ENCODE assay signal across 8 cellular contexts in the genomic region with DNA sequence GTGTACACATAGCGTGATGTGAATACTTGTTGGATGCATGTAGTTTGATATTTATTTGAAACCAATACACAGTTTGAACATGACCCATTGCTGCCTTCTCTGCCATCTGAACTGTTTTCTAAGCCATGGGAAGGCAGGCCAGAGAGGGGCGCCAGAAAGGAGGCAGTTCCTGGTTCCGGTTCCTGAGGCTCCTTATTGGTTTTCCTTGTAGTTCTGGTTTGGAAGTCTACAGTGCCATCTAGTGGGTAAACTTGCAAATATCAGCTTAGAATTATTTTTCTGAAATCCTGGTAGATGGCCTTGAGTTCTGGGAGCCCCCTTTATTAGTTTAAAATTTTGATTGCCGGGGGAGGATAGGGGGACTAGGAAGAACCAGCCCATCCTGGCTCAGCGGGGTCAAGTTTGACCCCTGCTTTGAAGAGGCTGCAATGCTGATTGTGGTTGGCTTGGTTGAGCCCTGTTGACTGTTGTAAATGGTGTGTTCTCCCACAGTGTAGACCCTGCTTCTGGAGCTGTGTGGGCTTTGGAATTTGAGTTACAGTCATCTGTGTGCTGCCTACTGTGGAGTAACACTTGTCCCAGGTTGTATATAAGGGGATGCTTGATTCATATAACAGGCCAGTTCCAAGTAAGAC. TPM values are rescaled to one million over a fixed set of nuclear protein-coding genes. Genes with fewer than 3 reads are reported as not detected.
DNase-seq lines count a peak whose midpoint lies in the region; ATAC-seq and TF ChIP-seq lines count a peak whose summit lies in the region.

No MANE protein-coding gene starts in this region.

- H2BK15ac ChIP-seq in H9 (ENCODE audit: low read depth, low read length) = no peak overlapping the region

- intact Hi-C loops in CD14-positive monocyte (cut with micrococcal nuclease) = loop anchor here (2.0 to 5.0 kb wide), 4 partner anchors 72 to 176 kb away; no protein-coding TSS in a partner anchor

- H2BK12ac ChIP-seq in H9 (ENCODE audit: insufficient read length, low read depth, low read length) = no peak overlapping the region

- peak overlapping the region; percentile 54 to 83 for H3K4me3 Mint-ChIP-seq in CD14-positive monocyte
- peak overlapping the region in 1 of 2 experiments; percentile 33; a peak in 1 of 5 replicates for H3K4me3 Mint-ChIP-seq in H9
- no peak overlapping the region for H3K4me3 Mint-ChIP-seq in activated CD4-positive, alpha-beta T cell treated with anti-CD3 and anti-CD28 coated beads, Interleukin-2, amount 10 ng/mL, durations not matched to agents 7 days and 5 days
- no peak overlapping the region for H3K4me3 Mint-ChIP-seq in type B pancreatic cell

- no peak overlapping the region for H4K5ac ChIP-seq in H9 (ENCODE audit: insufficient read length, low read depth, low read length)

- DNase-seq in CD14-positive monocyte (ENCODE audit: low spot score) (peak; percentile 54), H9 (peak; percentile 79), NCI-H446 (lab: John Stamatoyannopoulos, UW) (peak; percentile 83 to 87), erythroblast (lab: John Stamatoyannopoulos, UW) (peak; percentile 40 to 71), mucosa of gallbladder (ENCODE audit: low spot score) (peak; percentile 40), type B pancreatic cell (ENCODE audit: extremely low spot score, unreplicated experiment) (no peak)
- DNase-seq in activated CD4-positive, alpha-beta T cell treated with anti-CD3 and anti-CD28 coated beads, Interleukin-2, amount 10 ng/mL, durations not matched to agents 7 days and 5 days = peak; percentile 48

- no peak for ATAC-seq in HG02973 (IDR thresholded peaks at IDR 0.05; ENCODE audit: unreplicated experiment)

- no peak overlapping the region for H3K27ac ChIP-seq in H9 (ENCODE audit: insufficient read length, low read depth, low read length)

- H4K91ac ChIP-seq in H9 (ENCODE audit: insufficient read length, low read depth, low read length) = no peak overlapping the region

- no peak overlapping the region for H2BK120ac ChIP-seq in H9 (ENCODE audit: low read depth, low read length, poor library complexity, severe bottlenecking)

- CTCF ChIA-PET in activated CD4-positive, alpha-beta T cell treated with anti-CD3 and anti-CD28 coated beads, Interleukin-2, amount 10 ng/mL, durations not matched to agents 7 days and 5 days (lab: Charles Lee) = interaction anchor here (0.7 to 2.9 kb wide), 22 partner anchors 8 to 393 kb away, joined by 3 to 41 read pairs (median 4); no protein-coding TSS in a partner anchor

- H3K36me3 Mint-ChIP-seq in CD14-positive monocyte (peaks cover 24 to 26% of the 10 kb centered on the region in 2 donors), H9 (ENCODE audit: insufficient read depth in 1 of 3, low read depth in 3 of 3) (peaks cover 0 to 17% (median 17%) of the 10 kb centered on the region in 3 experiments; a peak in 4 of 7 replicates), type B pancreatic cell (no peaks in the 10 kb centered on the region)
- peaks cover 12% of the 10 kb centered on the region for H3K36me3 Mint-ChIP-seq in activated CD4-positive, alpha-beta T cell treated with anti-CD3 and anti-CD28 coated beads, Interleukin-2, amount 10 ng/mL, durations not matched to agents 7 days and 5 days (ENCODE audit: low read depth)

- no peaks in the 10 kb centered on the region for H3K9me3 ChIP-seq in H9 (ENCODE audit: control insufficient read depth, low read depth, low read length)

- no peak overlapping the region for H2AFZ ChIP-seq in H9 (ENCODE audit: low read length)

- no peak overlapping the region for H3K4ac ChIP-seq in H9 (ENCODE audit: low read depth, low read length)

- no peak overlapping the region for H3K23ac ChIP-seq in H9 (ENCODE audit: insufficient read length, low read depth, low read length)

- POLR2A ChIA-PET in activated CD4-positive, alpha-beta T cell treated with anti-CD3 and anti-CD28 coated beads, Interleukin-2, amount 10 ng/mL, durations not matched to agents 7 days and 5 days (lab: Charles Lee) = no interaction called here

- H4K8ac ChIP-seq in H9 (replicated peaks; ENCODE audit: insufficient read length, low read depth, low read length) = no peak overlapping the region

- H2BK5ac ChIP-seq in H9 (ENCODE audit: insufficient read length, low read length) = no peak overlapping the region

- H3K79me1 ChIP-seq in H9 (ENCODE audit: insufficient read depth, low read depth, low read length, poor library complexity, severe bottlenecking) = no peaks in the 10 kb centered on the region

- TF ChIP-seq POLR2A in erythroblast (IDR thresholded peaks at IDR 0.05; ENCODE audit: low read length) = no peak

- H3K9ac ChIP-seq in H9 (ENCODE audit: extremely low read depth, insufficient read length, low read length) = peak overlapping the region; percentile 10

- H3K23me2 ChIP-seq in H9 (ENCODE audit: insufficient read length, low read depth, low read length, poor library complexity, severe bottlenecking) = no peaks in the 10 kb centered on the region

- WGBS in H9 (ENCODE audit: extremely low coverage, insufficient read length, low lambda C conversion rate) = no CpG with 5 or more reads among the region's 5 CpGs

- H3K9me3 Mint-ChIP-seq in CD14-positive monocyte (peaks cover 0 to 3% (median 0%) of the 10 kb centered on the region in 7 donors), H9 (no peaks in the 10 kb centered on the region), type B pancreatic cell (no peaks in the 10 kb centered on the region)
- H3K9me3 Mint-ChIP-seq in activated CD4-positive, alpha-beta T cell treated with anti-CD3 and anti-CD28 coated beads, Interleukin-2, amount 10 ng/mL, durations not matched to agents 7 days and 5 days = no peaks in the 10 kb centered on the region

- H3K4me2 ChIP-seq in H9 (ENCODE audit: insufficient read depth, insufficient read length, low read length) = no peak overlapping the region

- no peaks in the 10 kb centered on the region for H3K79me2 ChIP-seq in H9 (ENCODE audit: insufficient read depth, low read length)

- no peak overlapping the region for H2AK5ac ChIP-seq in H9 (ENCODE audit: insufficient read length, low read length)

- no peak overlapping the region for H3T11ph ChIP-seq in H9 (ENCODE audit: low read length)

- H2BK20ac ChIP-seq in H9 (ENCODE audit: low read depth, low read length, poor library complexity, severe bottlenecking) = no peak overlapping the region

- H3K18ac ChIP-seq in H9 (ENCODE audit: insufficient read length, low read depth, low read length) = no peak overlapping the region

- no peak overlapping the region for H3K56ac ChIP-seq in H9 (ENCODE audit: insufficient read length, low read depth, low read length)

- TF ChIP-seq CTCF in CD14-positive monocyte (IDR thresholded peaks at IDR 0.05) (peak; percentile 86), H9 (conservative IDR thresholded peaks at IDR 0.05) (peak; percentile 82), type B pancreatic cell (conservative IDR thresholded peaks at IDR 0.05) (peak; percentile 87)

- no peaks in the 10 kb centered on the region for H4K20me1 ChIP-seq in H9 (ENCODE audit: control insufficient read depth, insufficient read depth, insufficient read length)

- no peaks in the 10 kb centered on the region for H3K27me3 ChIP-seq in H9 (ENCODE audit: insufficient read depth, low read length)

- H3K14ac ChIP-seq in H9 (ENCODE audit: insufficient read depth, low read length) = no peak overlapping the region

- H3K27me3 Mint-ChIP-seq in CD14-positive monocyte (ENCODE audit: low read depth in 3 of 3) (no peaks in the 10 kb centered on the region), H9 (ENCODE audit: low read depth) (no peaks in the 10 kb centered on the region), type B pancreatic cell (peaks cover 3% of the 10 kb centered on the region)
- H3K27me3 Mint-ChIP-seq in activated CD4-positive, alpha-beta T cell treated with anti-CD3 and anti-CD28 coated beads, Interleukin-2, amount 10 ng/mL, durations not matched to agents 7 days and 5 days = no peaks in the 10 kb centered on the region

- H3K4me1 Mint-ChIP-seq in CD14-positive monocyte (peaks cover 75% of the 10 kb centered on the region), H9 (peaks cover 50 to 53% of the 10 kb centered on the region in 2 experiments), type B pancreatic cell (ENCODE audit: unreplicated experiment) (peaks cover 9% of the 10 kb centered on the region)
- peaks cover 41% of the 10 kb centered on the region for H3K4me1 Mint-ChIP-seq in activated CD4-positive, alpha-beta T cell treated with anti-CD3 and anti-CD28 coated beads, Interleukin-2, amount 10 ng/mL, durations not matched to agents 7 days and 5 days

- peak overlapping the region; percentile 77 to 94 (median 86) for H3K27ac Mint-ChIP-seq in CD14-positive monocyte
- H3K27ac Mint-ChIP-seq in H9 = no peak overlapping the region; a peak in 1 of 7 replicates
- peak overlapping the region; percentile 25 for H3K27ac Mint-ChIP-seq in activated CD4-positive, alpha-beta T cell treated with anti-CD3 and anti-CD28 coated beads, Interleukin-2, amount 10 ng/mL, durations not matched to agents 7 days and 5 days
- no peak overlapping the region for H3K27ac Mint-ChIP-seq in type B pancreatic cell

- peaks cover 2% of the 10 kb centered on the region; the same call in 1 of the 2 replicates for H3K4me1 ChIP-seq in H9 (ENCODE audit: insufficient read depth, low read length)

RNA-seq across cellular contexts. Expression of a gene that starts 48.4 kb away (rescaled TPM):
- 1 to 10 TPM; 3.2 to 3.3 TPM for polyA plus RNA-seq in CD14-positive monocyte
- total RNA-seq in H9 (2021) (24.7 and 25.9 TPM in 2 replicates), mucosa of gallbladder (118 TPM), type B pancreatic cell (ENCODE audit: low replicate concordance) (2.6 and 15.2 TPM in 2 replicates)
- 10 to 100 TPM; 35.3 to 36.3 TPM for total RNA-seq in activated CD4-positive, alpha-beta T cell treated with anti-CD3 and anti-CD28 coated beads, Interleukin-2, amount 10 ng/mL, durations not matched to agents 7 days and 5 days

Comparison
In these comparisons a context has a peak if more than half of its experiments do, and no peak if none do; other contexts are left out.
1. H3K27ac Mint-ChIP-seq: peak in CD14-positive monocyte (7 of 7) and activated CD4-positive, alpha-beta T cell treated with anti-CD3 and anti-CD28 coated beads, Interleukin-2, amount 10 ng/mL, durations not matched to agents 7 days and 5 days (single experiment); none in H9 (0 of 3) and type B pancreatic cell (single experiment).
2. H3K4me3 Mint-ChIP-seq: peak in CD14-positive monocyte (2 of 2); none in activated CD4-positive, alpha-beta T cell treated with anti-CD3 and anti-CD28 coated beads, Interleukin-2, amount 10 ng/mL, durations not matched to agents 7 days and 5 days (single experiment) and type B pancreatic cell (single experiment).
3. Peak in every context shown above with its lines, with median percentiles within 50 percentile points of each other: CTCF ChIP-seq.